In the genomic region with DNA sequence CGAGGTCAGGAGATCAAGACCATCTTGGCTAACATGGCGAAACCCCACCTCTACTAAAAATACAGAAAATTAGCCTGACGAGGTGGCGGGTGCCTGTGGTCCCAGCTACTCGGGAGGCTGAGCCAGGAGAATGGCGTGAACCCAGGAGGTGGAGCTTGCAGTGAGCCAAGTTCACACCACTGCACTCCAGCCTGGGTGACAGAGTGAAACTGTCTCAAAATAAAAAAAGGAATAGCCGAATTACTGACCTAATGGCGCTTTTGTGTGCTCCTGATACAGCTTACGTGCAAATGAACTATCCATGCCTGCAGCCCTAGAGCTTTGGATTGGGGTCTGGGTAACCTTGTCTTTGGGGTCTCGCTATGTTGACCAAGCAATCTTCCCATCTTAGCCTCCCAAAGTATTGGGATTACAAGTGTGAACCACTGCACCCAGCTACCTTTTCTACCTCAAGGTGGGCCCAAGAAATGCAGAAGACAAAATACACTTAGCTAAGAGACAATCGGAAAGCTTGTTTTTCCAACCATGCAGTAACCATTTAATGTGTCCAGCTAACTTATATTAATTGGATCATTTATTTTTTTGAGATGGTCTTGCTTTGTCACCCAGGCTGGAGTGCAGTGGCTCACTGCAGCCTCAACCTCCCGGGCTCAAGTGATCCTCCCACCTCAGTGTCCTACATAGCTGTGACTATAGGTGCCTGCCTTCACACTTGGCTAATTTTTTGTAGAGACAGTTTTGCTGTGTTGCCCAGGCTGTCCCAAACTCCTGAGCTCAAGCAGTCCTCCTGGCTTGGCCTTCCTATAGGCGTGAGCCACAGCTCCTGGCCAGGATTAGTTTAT, we compare ENCODE assay signal across 1 cellular context.
A peak's percentile ranks its signal among the peaks of the same experiment; 100 is the strongest.
TF ChIP-seq lines count a peak whose summit lies in the region.

No MANE protein-coding gene starts in this region.

TF ChIP-seq in GM23338, 12 proteins besides CTCF, POLR2A, EP300 and RAD21:
- TF ChIP-seq EZH2 (IDR thresholded peaks at IDR 0.05; ENCODE audit: low read depth, unreplicated experiment): no peak
- TF ChIP-seq, protein P1, sequence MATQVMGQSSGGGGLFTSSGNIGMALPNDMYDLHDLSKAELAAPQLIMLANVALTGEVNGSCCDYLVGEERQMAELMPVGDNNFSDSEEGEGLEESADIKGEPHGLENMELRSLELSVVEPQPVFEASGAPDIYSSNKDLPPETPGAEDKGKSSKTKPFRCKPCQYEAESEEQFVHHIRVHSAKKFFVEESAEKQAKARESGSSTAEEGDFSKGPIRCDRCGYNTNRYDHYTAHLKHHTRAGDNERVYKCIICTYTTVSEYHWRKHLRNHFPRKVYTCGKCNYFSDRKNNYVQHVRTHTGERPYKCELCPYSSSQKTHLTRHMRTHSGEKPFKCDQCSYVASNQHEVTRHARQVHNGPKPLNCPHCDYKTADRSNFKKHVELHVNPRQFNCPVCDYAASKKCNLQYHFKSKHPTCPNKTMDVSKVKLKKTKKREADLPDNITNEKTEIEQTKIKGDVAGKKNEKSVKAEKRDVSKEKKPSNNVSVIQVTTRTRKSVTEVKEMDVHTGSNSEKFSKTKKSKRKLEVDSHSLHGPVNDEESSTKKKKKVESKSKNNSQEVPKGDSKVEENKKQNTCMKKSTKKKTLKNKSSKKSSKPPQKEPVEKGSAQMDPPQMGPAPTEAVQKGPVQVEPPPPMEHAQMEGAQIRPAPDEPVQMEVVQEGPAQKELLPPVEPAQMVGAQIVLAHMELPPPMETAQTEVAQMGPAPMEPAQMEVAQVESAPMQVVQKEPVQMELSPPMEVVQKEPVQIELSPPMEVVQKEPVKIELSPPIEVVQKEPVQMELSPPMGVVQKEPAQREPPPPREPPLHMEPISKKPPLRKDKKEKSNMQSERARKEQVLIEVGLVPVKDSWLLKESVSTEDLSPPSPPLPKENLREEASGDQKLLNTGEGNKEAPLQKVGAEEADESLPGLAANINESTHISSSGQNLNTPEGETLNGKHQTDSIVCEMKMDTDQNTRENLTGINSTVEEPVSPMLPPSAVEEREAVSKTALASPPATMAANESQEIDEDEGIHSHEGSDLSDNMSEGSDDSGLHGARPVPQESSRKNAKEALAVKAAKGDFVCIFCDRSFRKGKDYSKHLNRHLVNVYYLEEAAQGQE (IDR thresholded peaks at IDR 0.05; ENCODE audit: unreplicated experiment): no peak
- TF ChIP-seq, protein P2, sequence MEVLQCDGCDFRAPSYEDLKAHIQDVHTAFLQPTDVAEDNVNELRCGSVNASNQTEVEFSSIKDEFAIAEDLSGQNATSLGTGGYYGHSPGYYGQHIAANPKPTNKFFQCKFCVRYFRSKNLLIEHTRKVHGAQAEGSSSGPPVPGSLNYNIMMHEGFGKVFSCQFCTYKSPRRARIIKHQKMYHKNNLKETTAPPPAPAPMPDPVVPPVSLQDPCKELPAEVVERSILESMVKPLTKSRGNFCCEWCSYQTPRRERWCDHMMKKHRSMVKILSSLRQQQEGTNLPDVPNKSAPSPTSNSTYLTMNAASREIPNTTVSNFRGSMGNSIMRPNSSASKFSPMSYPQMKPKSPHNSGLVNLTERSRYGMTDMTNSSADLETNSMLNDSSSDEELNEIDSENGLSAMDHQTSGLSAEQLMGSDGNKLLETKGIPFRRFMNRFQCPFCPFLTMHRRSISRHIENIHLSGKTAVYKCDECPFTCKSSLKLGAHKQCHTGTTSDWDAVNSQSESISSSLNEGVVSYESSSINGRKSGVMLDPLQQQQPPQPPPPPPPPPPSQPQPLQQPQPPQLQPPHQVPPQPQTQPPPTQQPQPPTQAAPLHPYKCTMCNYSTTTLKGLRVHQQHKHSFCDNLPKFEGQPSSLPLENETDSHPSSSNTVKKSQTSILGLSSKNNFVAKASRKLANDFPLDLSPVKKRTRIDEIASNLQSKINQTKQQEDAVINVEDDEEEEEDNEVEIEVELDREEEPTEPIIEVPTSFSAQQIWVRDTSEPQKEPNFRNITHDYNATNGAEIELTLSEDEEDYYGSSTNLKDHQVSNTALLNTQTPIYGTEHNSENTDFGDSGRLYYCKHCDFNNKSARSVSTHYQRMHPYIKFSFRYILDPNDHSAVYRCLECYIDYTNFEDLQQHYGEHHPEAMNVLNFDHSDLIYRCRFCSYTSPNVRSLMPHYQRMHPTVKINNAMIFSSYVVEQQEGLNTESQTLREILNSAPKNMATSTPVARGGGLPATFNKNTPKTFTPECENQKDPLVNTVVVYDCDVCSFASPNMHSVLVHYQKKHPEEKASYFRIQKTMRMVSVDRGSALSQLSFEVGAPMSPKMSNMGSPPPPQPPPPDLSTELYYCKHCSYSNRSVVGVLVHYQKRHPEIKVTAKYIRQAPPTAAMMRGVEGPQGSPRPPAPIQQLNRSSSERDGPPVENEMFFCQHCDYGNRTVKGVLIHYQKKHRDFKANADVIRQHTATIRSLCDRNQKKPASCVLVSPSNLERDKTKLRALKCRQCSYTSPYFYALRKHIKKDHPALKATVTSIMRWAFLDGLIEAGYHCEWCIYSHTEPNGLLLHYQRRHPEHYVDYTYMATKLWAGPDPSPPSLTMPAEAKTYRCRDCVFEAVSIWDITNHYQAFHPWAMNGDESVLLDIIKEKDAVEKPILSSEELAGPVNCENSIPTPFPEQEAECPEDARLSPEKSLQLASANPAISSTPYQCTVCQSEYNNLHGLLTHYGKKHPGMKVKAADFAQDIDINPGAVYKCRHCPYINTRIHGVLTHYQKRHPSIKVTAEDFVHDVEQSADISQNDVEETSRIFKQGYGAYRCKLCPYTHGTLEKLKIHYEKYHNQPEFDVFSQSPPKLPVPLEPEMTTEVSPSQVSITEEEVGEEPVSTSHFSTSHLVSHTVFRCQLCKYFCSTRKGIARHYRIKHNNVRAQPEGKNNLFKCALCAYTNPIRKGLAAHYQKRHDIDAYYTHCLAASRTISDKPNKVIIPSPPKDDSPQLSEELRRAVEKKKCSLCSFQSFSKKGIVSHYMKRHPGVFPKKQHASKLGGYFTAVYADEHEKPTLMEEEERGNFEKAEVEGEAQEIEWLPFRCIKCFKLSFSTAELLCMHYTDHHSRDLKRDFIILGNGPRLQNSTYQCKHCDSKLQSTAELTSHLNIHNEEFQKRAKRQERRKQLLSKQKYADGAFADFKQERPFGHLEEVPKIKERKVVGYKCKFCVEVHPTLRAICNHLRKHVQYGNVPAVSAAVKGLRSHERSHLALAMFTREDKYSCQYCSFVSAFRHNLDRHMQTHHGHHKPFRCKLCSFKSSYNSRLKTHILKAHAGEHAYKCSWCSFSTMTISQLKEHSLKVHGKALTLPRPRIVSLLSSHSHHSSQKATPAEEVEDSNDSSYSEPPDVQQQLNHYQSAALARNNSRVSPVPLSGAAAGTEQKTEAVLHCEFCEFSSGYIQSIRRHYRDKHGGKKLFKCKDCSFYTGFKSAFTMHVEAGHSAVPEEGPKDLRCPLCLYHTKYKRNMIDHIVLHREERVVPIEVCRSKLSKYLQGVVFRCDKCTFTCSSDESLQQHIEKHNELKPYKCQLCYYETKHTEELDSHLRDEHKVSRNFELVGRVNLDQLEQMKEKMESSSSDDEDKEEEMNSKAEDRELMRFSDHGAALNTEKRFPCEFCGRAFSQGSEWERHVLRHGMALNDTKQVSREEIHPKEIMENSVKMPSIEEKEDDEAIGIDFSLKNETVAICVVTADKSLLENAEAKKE (CRISPR knock-in tag; IDR thresholded peaks at IDR 0.05): no peak
- peak; percentile 35; the same call in 1 of the 2 replicates for TF ChIP-seq POLR2AphosphoS5 (IDR thresholded peaks at IDR 0.05; ENCODE audit: low read depth)
